8 cellular contexts compared by ENCODE assay signal in the genomic region with DNA sequence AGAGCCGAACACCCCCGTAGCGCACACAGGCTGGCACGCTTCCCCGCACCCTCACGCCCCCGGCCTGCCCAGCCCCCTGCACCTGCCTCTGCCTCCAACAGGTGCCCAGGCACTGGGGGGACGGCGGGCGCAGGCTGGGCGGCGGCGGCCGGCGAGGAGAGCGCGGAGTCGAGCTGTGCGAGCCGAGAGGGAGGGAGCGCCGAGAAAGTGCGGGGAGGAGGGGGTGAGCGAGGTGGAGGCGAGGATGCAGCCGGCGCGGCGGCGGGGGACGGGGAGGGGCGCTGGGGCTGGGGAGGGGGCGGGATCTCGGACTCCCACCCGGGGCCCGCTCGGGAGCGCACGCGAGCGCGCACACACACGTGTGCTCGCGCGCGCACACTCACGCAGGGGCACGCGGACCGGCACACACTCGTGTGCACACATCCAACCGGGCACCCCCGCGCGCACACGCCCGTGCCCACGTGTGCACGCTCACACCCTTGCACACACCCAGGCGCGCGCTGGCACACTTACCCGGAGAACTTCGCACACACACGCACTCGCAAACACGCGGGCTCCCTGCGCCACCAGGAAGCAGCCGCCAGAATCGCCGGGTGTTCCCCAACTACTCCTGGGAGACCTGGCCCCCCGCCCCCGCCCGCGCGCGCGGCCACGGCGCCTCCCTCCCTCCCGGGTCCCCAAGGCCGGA. TPM values are rescaled to one million over a fixed set of nuclear protein-coding genes. Genes with fewer than 3 reads are reported as not detected.
DNase-seq lines count a peak whose midpoint lies in the region; ATAC-seq and TF ChIP-seq lines count a peak whose summit lies in the region.

A gene (minus strand): TSS at position 211 of the 688 bp plus-strand sequence. CDS start 805 bp downstream, outside the sequence.

- H3K27ac ChIP-seq in ectodermal cell (ENCODE audit: insufficient read depth, low read depth, low read length, poor library complexity, severe bottlenecking) = no peak within 1 kb of the TSS
- H3K27ac ChIP-seq in osteoblast (ENCODE audit: low read depth, low read length) = no peak within 1 kb of the TSS

- 0% methylated on average over 84 of the region's 84 CpGs for WGBS in ectodermal cell, 2 experiments

- H3K27me3 ChIP-seq in ectodermal cell (ENCODE audit: control insufficient read depth, insufficient read depth, low read length, poor library complexity, severe bottlenecking) (peaks cover 37% of the 10 kb centered on the region), osteoblast (ENCODE audit: insufficient read depth, low read length) (peaks cover 30% of the 10 kb centered on the region)

- H4K20me1 ChIP-seq in osteoblast (ENCODE audit: insufficient read depth, low read length) = no peaks in the 10 kb centered on the region

- peak within 1 kb of the TSS; percentile 54 for H3K4me3 ChIP-seq in ectodermal cell (ENCODE audit: insufficient read depth, low read depth, low read length)
- peak within 1 kb of the TSS; percentile 25 for H3K4me3 ChIP-seq in osteoblast (ENCODE audit: insufficient read depth, low read length)

- peaks cover 13% of the 10 kb centered on the region for H3K4me1 ChIP-seq in ectodermal cell (ENCODE audit: control insufficient read depth, insufficient read depth, low read length)
- peaks cover 6% of the 10 kb centered on the region for H3K4me1 ChIP-seq in osteoblast (ENCODE audit: insufficient read depth, low read length)

- no peaks in the 10 kb centered on the region for H3K36me3 ChIP-seq in ectodermal cell (ENCODE audit: control insufficient read depth, insufficient read depth, low read length)
- no peaks in the 10 kb centered on the region for H3K36me3 ChIP-seq in osteoblast (ENCODE audit: insufficient read depth, low read length)

- H3K4me2 ChIP-seq in osteoblast (ENCODE audit: insufficient read depth, low read length) = peak within 1 kb of the TSS; percentile 48

- no peak within 1 kb of the TSS for H2AFZ ChIP-seq in osteoblast (ENCODE audit: low read length)

- peak; percentile 62 for DNase-seq in stimulated activated CD4-positive, alpha-beta T cell treated with anti-CD3 and anti-CD28 coated beads, Interleukin-15, amount 100 ng/mL, for 24 hours
- no peak for DNase-seq in stimulated activated CD4-positive, alpha-beta T cell treated with anti-CD3 and anti-CD28 coated beads, Interleukin-2, amount 100 ng/mL, for 48 hours
- DNase-seq in osteoblast (ENCODE audit: insufficient read length, low spot score, missing footprints) = peak; percentile 87
- no peak for DNase-seq in GF-D8 (lab: John Stamatoyannopoulos, UW)
- DNase-seq in islet precursor cell = no peak

- H3K79me2 ChIP-seq in osteoblast (ENCODE audit: insufficient read depth, low read length) = no peaks in the 10 kb centered on the region

- no peaks in the 10 kb centered on the region for H3K9me3 ChIP-seq in ectodermal cell (ENCODE audit: control insufficient read depth, low read length)
- H3K9me3 ChIP-seq in osteoblast (ENCODE audit: low read depth, low read length) = no peaks in the 10 kb centered on the region

- ATAC-seq in SK-N-SH treated with all-trans-retinoic acid at 6 μM for 48 hours (peak; percentile 69), GM21619 (IDR thresholded peaks at IDR 0.05; ENCODE audit: unreplicated experiment) (no peak)

- no peak for TF ChIP-seq CTCF in osteoblast (IDR thresholded peaks at IDR 0.05; ENCODE audit: extremely low read depth, low read depth, low read length)

TF ChIP-seq in SK-N-SH treated with all-trans-retinoic acid at 6 μM for 48 hours, 23 proteins besides CTCF, POLR2A, EP300 and RAD21:
- TF ChIP-seq, protein P1, sequence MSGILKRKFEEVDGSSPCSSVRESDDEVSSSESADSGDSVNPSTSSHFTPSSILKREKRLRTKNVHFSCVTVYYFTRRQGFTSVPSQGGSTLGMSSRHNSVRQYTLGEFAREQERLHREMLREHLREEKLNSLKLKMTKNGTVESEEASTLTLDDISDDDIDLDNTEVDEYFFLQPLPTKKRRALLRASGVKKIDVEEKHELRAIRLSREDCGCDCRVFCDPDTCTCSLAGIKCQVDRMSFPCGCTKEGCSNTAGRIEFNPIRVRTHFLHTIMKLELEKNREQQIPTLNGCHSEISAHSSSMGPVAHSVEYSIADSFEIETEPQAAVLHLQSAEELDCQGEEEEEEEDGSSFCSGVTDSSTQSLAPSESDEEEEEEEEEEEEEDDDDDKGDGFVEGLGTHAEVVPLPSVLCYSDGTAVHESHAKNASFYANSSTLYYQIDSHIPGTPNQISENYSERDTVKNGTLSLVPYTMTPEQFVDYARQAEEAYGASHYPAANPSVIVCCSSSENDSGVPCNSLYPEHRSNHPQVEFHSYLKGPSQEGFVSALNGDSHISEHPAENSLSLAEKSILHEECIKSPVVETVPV (CRISPR knock-in tag; IDR thresholded peaks at IDR 0.05) = no peak
- TF ChIP-seq ZFP3 (CRISPR knock-in tag; IDR thresholded peaks at IDR 0.05) = peak; percentile 96

RNA-seq across cellular contexts. Expression of the gene that starts here (rescaled TPM):
- 5.5 TPM for polyA plus RNA-seq in ectodermal cell (2013, experiment 1 of 4)
- polyA plus RNA-seq in ectodermal cell (2013, experiment 2 of 4) = 5.6 TPM
- polyA plus RNA-seq in ectodermal cell (2013, experiment 3 of 4) = 4.1 TPM
- 4.3 TPM for polyA plus RNA-seq in ectodermal cell (2013, experiment 4 of 4)
- not detected in 2 replicates for total RNA-seq in osteoblast

Comparison
In these comparisons a context has a peak if more than half of its experiments do, and no peak if none do; other contexts are left out.
1. Peak in DNase-seq, H3K4me3 ChIP-seq and H3K4me2 ChIP-seq in osteoblast; RNA of the gene not detected or under 1 TPM.